ENCODE assay signal across 8 cellular contexts in the genomic region with DNA sequence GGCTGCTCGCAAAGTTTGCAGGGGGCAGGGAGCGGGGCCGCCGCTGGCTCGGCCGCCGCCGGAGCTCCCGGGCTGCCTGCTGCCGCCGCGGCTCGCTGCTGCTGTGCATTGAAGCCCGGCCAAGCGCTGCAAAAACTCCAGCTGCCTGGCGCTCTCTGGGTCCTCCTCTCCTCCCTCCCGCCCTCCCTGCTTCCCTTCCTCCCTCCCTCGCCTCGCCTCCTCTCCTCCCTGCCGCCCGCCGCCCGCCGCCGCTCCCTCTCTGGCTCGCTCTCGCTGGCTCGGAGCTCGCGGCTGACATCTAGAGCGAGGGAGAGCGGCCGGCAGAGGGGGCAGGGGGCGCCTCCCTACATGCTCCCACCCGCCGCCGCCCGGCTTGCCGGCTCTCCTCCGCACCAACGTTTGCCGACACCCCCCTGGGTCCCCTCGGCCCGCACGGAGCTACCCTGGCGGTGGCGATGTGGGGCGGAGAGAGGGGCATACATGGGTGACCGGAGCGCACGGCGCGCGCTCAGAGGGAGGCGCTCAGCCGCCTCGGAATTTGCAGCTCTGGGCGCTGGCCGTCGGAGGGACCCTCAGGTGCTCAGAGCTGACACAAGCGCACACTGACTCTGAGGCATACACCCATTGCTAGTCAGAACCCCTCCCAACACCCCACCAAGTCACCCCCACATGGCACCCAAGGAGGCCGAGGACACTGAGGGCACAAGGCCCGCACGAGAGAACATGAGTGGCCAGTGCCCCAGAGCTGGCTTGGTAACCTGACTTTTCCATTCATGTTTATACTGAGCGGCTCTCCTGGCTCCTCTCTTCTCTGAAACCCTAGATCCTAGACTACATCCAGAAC. TPM values are rescaled to one million over a fixed set of nuclear protein-coding genes. Genes with fewer than 3 reads are reported as not detected.
DNase-seq lines count a peak whose midpoint lies in the region; TF ChIP-seq lines count a peak whose summit lies in the region.

No MANE protein-coding gene starts in this region.

- no peak overlapping the region for H3K4me3 ChIP-seq in lower leg skin (ENCODE audit: low read depth, poor library complexity, severe bottlenecking)
- peak overlapping the region in 4 of 5 donors; percentile 34 to 77 (median 46) for H3K4me3 ChIP-seq in subcutaneous abdominal adipose tissue (ENCODE audit: low read depth in 1 of 5, low read length in 5 of 5)

- peaks cover 0 to 2% (median 0%) of the 10 kb centered on the region in 5 donors for H3K36me3 ChIP-seq in subcutaneous abdominal adipose tissue (ENCODE audit: control insufficient read depth in 5 of 5, insufficient read depth in 5 of 5, low read length in 5 of 5)

- CTCF ChIA-PET in activated naive CD4-positive, alpha-beta T cell treated with anti-CD3 and anti-CD28 coated beads for 36 hours (lab: Charles Lee) = interaction anchor here (1.1 to 1.7 kb wide), 4 partner anchors 9 to 307 kb away, joined by 3 to 6 read pairs (median 3); no protein-coding TSS in a partner anchor

- TF ChIP-seq CTCF in lower leg skin (IDR thresholded peaks at IDR 0.05) = no peak

- peaks cover 9% of the 10 kb centered on the region for H3K4me1 Mint-ChIP-seq in activated naive CD4-positive, alpha-beta T cell treated with anti-CD3 and anti-CD28 coated beads for 36 hours (ENCODE audit: low read depth)

- peak overlapping the region in 1 of 5 donors; percentile 53 for H3K9ac ChIP-seq in subcutaneous abdominal adipose tissue (ENCODE audit: low read length in 5 of 5)

- no peaks in the 10 kb centered on the region for H3K9me3 Mint-ChIP-seq in activated naive CD4-positive, alpha-beta T cell treated with anti-CD3 and anti-CD28 coated beads for 36 hours

- no peak for TF ChIP-seq POLR2A in lower leg skin (IDR thresholded peaks at IDR 0.05)

- peaks cover 0 to 37% (median 19%) of the 10 kb centered on the region in 5 donors for H3K27me3 ChIP-seq in subcutaneous abdominal adipose tissue (ENCODE audit: control insufficient read depth in 5 of 5, insufficient read depth in 4 of 5, low read length in 5 of 5)

- H3K27me3 Mint-ChIP-seq in activated naive CD4-positive, alpha-beta T cell treated with anti-CD3 and anti-CD28 coated beads for 36 hours (ENCODE audit: low read depth) = peaks cover 54% of the 10 kb centered on the region

- peak overlapping the region; percentile 47 for H3K4me3 Mint-ChIP-seq in activated naive CD4-positive, alpha-beta T cell treated with anti-CD3 and anti-CD28 coated beads for 36 hours

- intact Hi-C loops in activated naive CD4-positive, alpha-beta T cell treated with anti-CD3 and anti-CD28 coated beads for 36 hours (cut with micrococcal nuclease) = loop anchor here (5.0 kb wide), 1 partner anchor 90 kb away; no protein-coding TSS in a partner anchor
- intact Hi-C loops in lower leg skin (cut with DNase I; ENCODE audit: low total_unique reads) = loop anchor here (5.0 kb wide), 2 partner anchors 260 to 630 kb away; no protein-coding TSS in a partner anchor

- no peaks in the 10 kb centered on the region for H3K9me3 ChIP-seq in subcutaneous abdominal adipose tissue (ENCODE audit: control insufficient read depth in 5 of 5, low read length in 5 of 5)

- H3K4me1 ChIP-seq in subcutaneous abdominal adipose tissue (ENCODE audit: control insufficient read depth in 5 of 5, insufficient read depth in 5 of 5, low read length in 5 of 5) = peaks cover 3 to 48% (median 42%) of the 10 kb centered on the region in 5 donors

- H3K36me3 Mint-ChIP-seq in activated naive CD4-positive, alpha-beta T cell treated with anti-CD3 and anti-CD28 coated beads for 36 hours (ENCODE audit: low read depth) = no peaks in the 10 kb centered on the region

- no peak overlapping the region for H3K27ac Mint-ChIP-seq in activated naive CD4-positive, alpha-beta T cell treated with anti-CD3 and anti-CD28 coated beads for 36 hours

- peak; percentile 28 for DNase-seq in activated naive CD4-positive, alpha-beta T cell treated with anti-CD3 and anti-CD28 coated beads for 36 hours
- no peak for DNase-seq in activated naive CD4-positive, alpha-beta T cell treated with Interleukin-2 at 50 U/mL for 16 hours
- DNase-seq in NCI-H82 treated with DMSO at 0.1 percent for 48 hours (lab: John Stamatoyannopoulos, UW; ENCODE audit: unreplicated experiment) (peak; percentile 13), dermis blood vessel endothelial cell (peak; percentile 61), lower leg skin (ENCODE audit: low spot score in 2 of 2) (peak; percentile 43 to 90), NOMO-1 treated with DMSO at 0.1 percent for 48 hours (lab: John Stamatoyannopoulos, UW; ENCODE audit: unreplicated experiment) (no peak), mesenteric fat pad (ENCODE audit: low spot score) (no peak)

- 11 to 35% methylated on average over 10 to 39 of the region's 65 CpGs for WGBS in lower leg skin, 2 donors

- no peak overlapping the region for H3K27ac ChIP-seq in subcutaneous abdominal adipose tissue (ENCODE audit: low read depth, low read length)

RNA-seq across cellular contexts. Expression of a gene that starts 1.2 kb away (rescaled TPM):
- total RNA-seq in activated naive CD4-positive, alpha-beta T cell treated with anti-CD3 and anti-CD28 coated beads for 36 hours = under 1 TPM; 0.02 to 0.05 TPM
- total RNA-seq in dermis blood vessel endothelial cell (1.5 and 14.9 TPM in 2 replicates), lower leg skin (1 to 10 TPM; 5.1 to 7.0 (median 5.3) TPM), mesenteric fat pad (133 TPM)

Comparison
In these comparisons a context has a peak if more than half of its experiments do, and no peak if none do; other contexts are left out.
1. DNase-seq: peak in activated naive CD4-positive, alpha-beta T cell treated with anti-CD3 and anti-CD28 coated beads for 36 hours (single experiment), NCI-H82 treated with DMSO at 0.1 percent for 48 hours (single experiment), dermis blood vessel endothelial cell (single experiment) and lower leg skin (2 of 2); none in activated naive CD4-positive, alpha-beta T cell treated with Interleukin-2 at 50 U/mL for 16 hours (single experiment), NOMO-1 treated with DMSO at 0.1 percent for 48 hours (single experiment) and mesenteric fat pad (single experiment).